8 cellular contexts compared by ENCODE assay signal in the genomic region with DNA sequence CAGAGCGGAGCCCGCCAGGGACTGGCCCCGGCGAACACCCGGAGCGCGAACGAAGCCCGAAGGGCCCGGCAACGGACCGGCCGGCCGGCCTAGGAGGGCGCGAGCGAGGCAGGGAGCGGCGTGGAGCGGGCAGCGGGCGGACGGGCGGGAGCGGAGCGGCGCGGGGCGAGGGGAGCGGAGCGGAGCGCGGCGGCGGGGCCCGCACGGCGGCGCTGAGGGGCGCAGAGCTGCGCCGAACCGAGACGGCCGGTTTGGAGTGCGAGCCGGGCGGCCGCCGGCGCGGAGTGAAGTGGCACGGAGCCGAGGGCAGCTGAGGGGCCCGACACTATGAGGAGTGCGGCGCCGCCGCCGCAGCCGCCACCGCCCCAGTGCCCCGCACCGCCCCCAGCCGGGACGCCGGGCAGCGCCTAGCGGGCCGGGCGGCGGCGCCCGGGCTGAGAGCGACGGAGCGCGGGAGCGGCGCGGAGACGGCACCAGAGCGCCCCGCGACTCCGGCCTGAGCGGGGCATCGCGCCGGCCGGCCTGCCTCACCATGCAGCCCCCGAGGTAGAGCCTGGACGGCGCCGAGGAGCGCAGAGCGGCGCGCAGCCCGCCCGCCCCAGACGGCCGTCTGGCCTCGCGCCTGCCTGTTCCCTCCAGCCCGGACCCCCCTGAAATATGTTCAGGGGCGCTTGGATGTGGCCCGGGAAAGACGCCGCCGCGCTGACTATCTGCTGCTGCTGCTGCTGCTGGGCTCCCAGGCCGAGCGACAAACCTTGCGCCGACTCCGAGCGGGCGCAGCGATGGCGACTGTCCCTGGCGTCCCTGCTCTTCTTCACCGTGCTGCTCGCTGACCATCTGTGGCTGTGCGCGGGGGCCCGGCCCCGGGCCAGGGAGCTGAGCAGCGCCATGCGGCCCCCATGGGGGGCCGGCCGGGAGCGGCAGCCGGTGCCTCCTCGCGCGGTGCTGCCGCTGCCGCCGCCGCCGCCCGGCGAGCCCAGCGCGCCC. TPM values are rescaled to one million over a fixed set of nuclear protein-coding genes. Genes with fewer than 3 reads are reported as not detected.
A peak's percentile ranks its signal among the peaks of the same experiment; 100 is the strongest.
DNase-seq lines count a peak whose midpoint lies in the region; ATAC-seq and TF ChIP-seq lines count a peak whose summit lies in the region.

No MANE protein-coding gene starts in this region.

- H3K4me3 Mint-ChIP-seq in Caco-2 (ENCODE audit: unreplicated experiment), result peak overlapping the region; percentile 77
- peak overlapping the region; percentile 37 for H3K4me3 Mint-ChIP-seq in endothelial cell (ENCODE audit: unreplicated experiment)
- no peak overlapping the region for H3K4me3 Mint-ChIP-seq in activated CD8-positive, alpha-beta memory T cell treated with anti-CD3 and anti-CD28 coated beads, Interleukin-2, amount 10 ng/mL, durations not matched to agents 7 days and 5 days

- H3K9ac ChIP-seq in HUES64 (ENCODE audit: low read depth, low read length), result peak overlapping the region; percentile 59

- no TSS peak for BruUV-seq in Caco-2 (replicated peaks; lab: Mats Ljungman, UMichigan)

- under 1% methylated on average over 146 of the region's 146 CpGs for WGBS in HUES64

- CTCF ChIA-PET in Caco-2 (lab: Charles Lee), result no interaction called here
- CTCF ChIA-PET in activated CD8-positive, alpha-beta memory T cell treated with anti-CD3 and anti-CD28 coated beads, Interleukin-2, amount 10 ng/mL, durations not matched to agents 7 days and 5 days (lab: Charles Lee), result no interaction called here

- POLR2A ChIA-PET in Caco-2 (lab: Charles Lee), result no interaction called here

- H3K27ac Mint-ChIP-seq in Caco-2 (ENCODE audit: unreplicated experiment), result no peak overlapping the region
- H3K27ac Mint-ChIP-seq in endothelial cell (ENCODE audit: unreplicated experiment), result no peak overlapping the region
- no peak overlapping the region for H3K27ac Mint-ChIP-seq in activated CD8-positive, alpha-beta memory T cell treated with anti-CD3 and anti-CD28 coated beads, Interleukin-2, amount 10 ng/mL, durations not matched to agents 7 days and 5 days

- no peaks in the 10 kb centered on the region for H3K36me3 ChIP-seq in Caco-2 (ENCODE audit: control insufficient read depth, insufficient read depth, low read length)
- no peaks in the 10 kb centered on the region; the same call in 1 of the 2 replicates for H3K36me3 ChIP-seq in HUES64 (ENCODE audit: insufficient read depth, low read length)
- H3K36me3 ChIP-seq in osteoblast (ENCODE audit: insufficient read depth, low read length), result no peaks in the 10 kb centered on the region

- no peak overlapping the region for H2AFZ ChIP-seq in osteoblast (ENCODE audit: low read length)

- no peaks in the 10 kb centered on the region for H3K9me3 ChIP-seq in Caco-2
- no peaks in the 10 kb centered on the region for H3K9me3 ChIP-seq in HUES64 (ENCODE audit: insufficient read depth, low read depth, low read length)
- peaks cover 2% of the 10 kb centered on the region for H3K9me3 ChIP-seq in osteoblast (ENCODE audit: low read depth, low read length)

- H3K27me3 Mint-ChIP-seq in Caco-2 (ENCODE audit: insufficient read depth, unreplicated experiment), result no peaks in the 10 kb centered on the region
- H3K27me3 Mint-ChIP-seq in endothelial cell (ENCODE audit: unreplicated experiment), result peaks cover 6% of the 10 kb centered on the region
- peaks cover 27% of the 10 kb centered on the region for H3K27me3 Mint-ChIP-seq in activated CD8-positive, alpha-beta memory T cell treated with anti-CD3 and anti-CD28 coated beads, Interleukin-2, amount 10 ng/mL, durations not matched to agents 7 days and 5 days

- no peaks in the 10 kb centered on the region for H3K4me1 ChIP-seq in Caco-2
- 0 out of 2 replicates have a peak, but pooled peaks cover 8% of the 10 kb centered on the region for H3K4me1 ChIP-seq in HUES64 (ENCODE audit: insufficient read depth, low read length)
- no peaks in the 10 kb centered on the region for H3K4me1 ChIP-seq in osteoblast (ENCODE audit: insufficient read depth, low read length)

- in situ Hi-C loops in GM13976 (cut with MboI; ENCODE audit: low sequenced_read_pairs, unreplicated experiment), result no loop called here

- peak overlapping the region; percentile 63 for H3K4me3 ChIP-seq in Caco-2 (ENCODE audit: low read depth, low read length)
- peak overlapping the region; percentile 73 for H3K4me3 ChIP-seq in HUES64 (ENCODE audit: low read length)
- no peak overlapping the region for H3K4me3 ChIP-seq in osteoblast (ENCODE audit: insufficient read depth, low read length)

- no peaks in the 10 kb centered on the region for H3K27me3 ChIP-seq in Caco-2 (replicated peaks; ENCODE audit: control insufficient read depth, insufficient read depth, low read length)
- H3K27me3 ChIP-seq in HUES64 (ENCODE audit: insufficient read depth, low read length), result peaks cover 25% of the 10 kb centered on the region
- H3K27me3 ChIP-seq in osteoblast (ENCODE audit: insufficient read depth, low read length), result peaks cover 14% of the 10 kb centered on the region

- H4K20me1 ChIP-seq in osteoblast (ENCODE audit: insufficient read depth, low read length), result no peaks in the 10 kb centered on the region

- DNase-seq in Caco-2, result no peak
- DNase-seq in endothelial cell (ENCODE audit: low spot score), result no peak
- DNase-seq in osteoblast (ENCODE audit: insufficient read length, low spot score, missing footprints), result peak; percentile 66
- DNase-seq in NCI-H2029 (lab: John Stamatoyannopoulos, UW), result no peak
- DNase-seq in activated CD8-positive, alpha-beta memory T cell treated with anti-CD3 and anti-CD28 coated beads, Interleukin-2, amount 10 ng/mL, durations not matched to agents 7 days and 5 days, result no peak
- DNase-seq in GM13976 (ENCODE audit: low spot score), result no peak

- no peaks in the 10 kb centered on the region for H3K79me2 ChIP-seq in osteoblast (ENCODE audit: insufficient read depth, low read length)

- no peak overlapping the region for H3K4me2 ChIP-seq in osteoblast (ENCODE audit: insufficient read depth, low read length)

- H3K27ac ChIP-seq in HUES64 (ENCODE audit: low read depth, low read length), result no peak overlapping the region; the same call in 1 of the 2 replicates
- no peak overlapping the region for H3K27ac ChIP-seq in osteoblast (ENCODE audit: low read depth, low read length)

- no peaks in the 10 kb centered on the region for H3K9me3 Mint-ChIP-seq in Caco-2 (ENCODE audit: unreplicated experiment)
- H3K9me3 Mint-ChIP-seq in endothelial cell (ENCODE audit: unreplicated experiment), result no peaks in the 10 kb centered on the region
- no peaks in the 10 kb centered on the region for H3K9me3 Mint-ChIP-seq in activated CD8-positive, alpha-beta memory T cell treated with anti-CD3 and anti-CD28 coated beads, Interleukin-2, amount 10 ng/mL, durations not matched to agents 7 days and 5 days (ENCODE audit: low read depth)

- H3K4me1 Mint-ChIP-seq in Caco-2 (ENCODE audit: low read depth, unreplicated experiment), result no peaks in the 10 kb centered on the region
- no peaks in the 10 kb centered on the region for H3K4me1 Mint-ChIP-seq in endothelial cell (ENCODE audit: unreplicated experiment)
- peaks cover 3% of the 10 kb centered on the region for H3K4me1 Mint-ChIP-seq in activated CD8-positive, alpha-beta memory T cell treated with anti-CD3 and anti-CD28 coated beads, Interleukin-2, amount 10 ng/mL, durations not matched to agents 7 days and 5 days

- ATAC-seq in activated CD4-positive, CD25-positive, alpha-beta regulatory T cell treated with anti-CD3 and anti-CD28 coated beads, Interleukin-2, amount 50 U/mL, for 24 hours, result no peak
- no peak for ATAC-seq in activated CD8-positive, alpha-beta memory T cell treated with anti-CD3 and anti-CD28 coated beads, Interleukin-2, amount 10 ng/mL, durations not matched to agents 7 days and 5 days

- TF ChIP-seq CTCF in Caco-2 (IDR thresholded peaks at IDR 0.05; ENCODE audit: insufficient read depth in 1 of 2, low read depth in 1 of 2, low read length in 1 of 2, severe bottlenecking in 1 of 2, unreplicated experiment in 1 of 2), result no peak
- no peak for TF ChIP-seq CTCF in endothelial cell (IDR thresholded peaks at IDR 0.05; ENCODE audit: unreplicated experiment)
- TF ChIP-seq CTCF in osteoblast (IDR thresholded peaks at IDR 0.05; ENCODE audit: extremely low read depth, low read depth, low read length), result no peak
- no peak for TF ChIP-seq CTCF in GM13976 (IDR thresholded peaks at IDR 0.05; ENCODE audit: borderline replicate concordance, control extremely low read depth, extremely low read depth, insufficient read depth, missing control alignments)

- intact Hi-C loops in Caco-2 (cut with micrococcal nuclease; ENCODE audit: unreplicated experiment), result no loop called here

- no peaks in the 10 kb centered on the region for H3K36me3 Mint-ChIP-seq in Caco-2 (ENCODE audit: insufficient read depth, unreplicated experiment)
- H3K36me3 Mint-ChIP-seq in endothelial cell (ENCODE audit: low read depth, unreplicated experiment), result no peaks in the 10 kb centered on the region
- no peaks in the 10 kb centered on the region for H3K36me3 Mint-ChIP-seq in activated CD8-positive, alpha-beta memory T cell treated with anti-CD3 and anti-CD28 coated beads, Interleukin-2, amount 10 ng/mL, durations not matched to agents 7 days and 5 days

RNA-seq across cellular contexts. Expression of a gene that starts 0.8 kb away (rescaled TPM):
- total RNA-seq in Caco-2 (2022) (3.0 and 3.1 TPM in 2 replicates), endothelial cell (ENCODE audit: unreplicated experiment) (0.74 TPM), osteoblast (not detected in 2 replicates)
- polyA plus RNA-seq in HUES64 (2013, experiment 1 of 2), result 10.2 TPM
- polyA plus RNA-seq in HUES64 (2013, experiment 2 of 2), result 9.4 TPM
- total RNA-seq in activated CD8-positive, alpha-beta memory T cell treated with anti-CD3 and anti-CD28 coated beads, Interleukin-2, amount 10 ng/mL, durations not matched to agents 7 days and 5 days, result under 1 TPM in 1 of 2 experiments, not detected in 1; 0.23 TPM
